Comparison of ENCODE assay signal across 9 cellular contexts in the genomic region with DNA sequence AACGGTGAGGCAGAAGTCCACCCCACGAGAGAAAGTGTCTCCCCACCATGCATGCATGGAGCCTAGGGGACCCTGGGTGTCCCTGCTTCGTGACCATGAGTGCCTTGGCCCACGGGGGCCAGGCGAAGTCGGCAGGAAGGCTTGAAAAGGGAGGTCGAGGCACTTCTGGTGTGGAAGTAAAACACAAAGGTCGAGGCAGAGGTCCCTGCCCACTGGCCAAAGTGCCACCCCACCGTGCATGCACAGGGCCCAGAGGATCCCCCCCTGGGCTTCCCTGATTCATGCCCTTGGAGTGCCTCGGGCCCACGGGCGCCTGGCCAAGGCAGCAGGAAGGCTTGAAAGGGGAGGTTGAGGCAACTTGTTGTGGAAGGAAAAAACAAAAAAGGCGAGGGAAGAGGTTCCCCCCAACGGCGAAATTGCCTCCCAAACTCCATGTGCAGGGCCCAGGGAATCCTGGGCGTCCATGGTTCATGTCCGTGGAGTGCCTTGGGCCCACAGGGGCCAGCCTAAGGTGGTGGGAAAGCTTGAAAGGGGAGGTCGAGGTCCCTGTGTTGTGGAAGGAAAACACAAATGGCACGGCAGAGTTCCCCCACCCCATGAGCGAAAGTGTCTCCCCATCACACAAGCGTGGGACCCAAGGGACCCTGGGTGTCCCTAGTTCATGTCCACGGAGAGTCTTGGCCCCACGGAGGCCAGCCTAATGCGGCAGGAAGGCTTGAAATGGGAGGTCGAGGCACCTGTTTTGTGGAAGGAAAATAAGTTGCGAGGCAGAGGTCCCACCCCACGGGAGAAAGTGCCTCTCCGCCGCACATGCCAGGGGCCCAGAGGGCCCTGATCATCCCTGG.
DNase-seq lines count a peak whose midpoint lies in the region; ATAC-seq and TF ChIP-seq lines count a peak whose summit lies in the region.
"Had no signal": no experiment of that assay in that cellular context is flagged by ENCODE, and none has a peak within 500 bp of the region (broad histone marks: within the 10 kb centered on the region; RNA-seq: fewer than 3 reads in every experiment).

No MANE protein-coding gene starts in this region.

- H3K27ac ChIP-seq in SK-N-SH (ENCODE audit: low read depth in 2 of 2, low read length in 1 of 2) = no peak overlapping the region
- H3K27ac ChIP-seq in dorsolateral prefrontal cortex = no peak overlapping the region
- no peak overlapping the region for H3K27ac ChIP-seq in tibial nerve
- no peak overlapping the region for H3K27ac ChIP-seq in A673 (ENCODE audit: low read depth, low read length, poor library complexity, severe bottlenecking)
- H3K27ac ChIP-seq: 22Rv1 had no signal

- no peak for ATAC-seq in SK-N-SH treated with all-trans-retinoic acid at 6 μM for 48 hours
- ATAC-seq in mucosa of descending colon = no peak

- H3K4me3 ChIP-seq in SK-N-SH (ENCODE audit: low read depth in 2 of 2, low read length in 1 of 2) (no peak overlapping the region), dorsolateral prefrontal cortex (no peak overlapping the region), mucosa of descending colon (no peak overlapping the region), tibial nerve (no peak overlapping the region), A673 (ENCODE audit: low read depth, low read length, poor library complexity, severe bottlenecking) (no peak overlapping the region)

- TF ChIP-seq POLR2A in tibial nerve (IDR thresholded peaks at IDR 0.05) = no peak

- BruUV-seq in A673 (replicated peaks; lab: Mats Ljungman, UMichigan) = no TSS peak

- TF ChIP-seq CTCF in SK-N-SH (IDR thresholded peaks at IDR 0.05) (no peak), dorsolateral prefrontal cortex (IDR thresholded peaks at IDR 0.05 in 54 of 56, conservative IDR thresholded peaks at IDR 0.05 in 2 of 56; ENCODE audit: low read depth in 1 of 56, partially characterized antibody in 56 of 56) (no peak), mucosa of descending colon (IDR thresholded peaks at IDR 0.05) (no peak), tibial nerve (IDR thresholded peaks at IDR 0.05) (no peak), A673 (conservative IDR thresholded peaks at IDR 0.05; ENCODE audit: low read depth, low read length) (no peak)

- no peaks in the 10 kb centered on the region for H3K79me2 ChIP-seq in SK-N-SH (ENCODE audit: insufficient read depth)

- no peaks in the 10 kb centered on the region for H4K20me1 ChIP-seq in SK-N-SH (ENCODE audit: insufficient read depth)

- intact Hi-C loops in dorsolateral prefrontal cortex (cut with DNase I) (no loop called here), mucosa of descending colon (cut with DNase I, micrococcal nuclease) (no loop called here), A673 (cut with micrococcal nuclease; ENCODE audit: unreplicated experiment) (no loop called here)

- no peak overlapping the region for H3K4me2 ChIP-seq in SK-N-SH

- no peak overlapping the region for H3K9ac ChIP-seq in SK-N-SH

- H3F3A ChIP-seq in SK-N-SH (replicated peaks; ENCODE audit: insufficient read depth) = no peaks in the 10 kb centered on the region

- H3K4me1 ChIP-seq in SK-N-SH (ENCODE audit: control insufficient read depth in 1 of 2, insufficient read depth in 2 of 2, low read depth in 1 of 2, low read length in 1 of 2) (no peaks in the 10 kb centered on the region), mucosa of descending colon (ENCODE audit: low read depth) (no peaks in the 10 kb centered on the region), tibial nerve (no peaks in the 10 kb centered on the region), A673 (ENCODE audit: insufficient read depth, low read length, poor library complexity, severe bottlenecking) (no peaks in the 10 kb centered on the region)

- H3K9me3 ChIP-seq in SK-N-SH (no peaks in the 10 kb centered on the region), mucosa of descending colon (peaks cover 100% of the 10 kb centered on the region), tibial nerve (peaks cover 0 to 100% (median 0%) of the 10 kb centered on the region in 4 donors), A673 (ENCODE audit: low read depth, low read length, poor library complexity, severe bottlenecking) (peaks cover 23% of the 10 kb centered on the region)

- no peak for TF ChIP-seq RAD21 in SK-N-SH (IDR thresholded peaks at IDR 0.05; ENCODE audit: low read length)

- TF ChIP-seq EP300 in SK-N-SH (IDR thresholded peaks at IDR 0.05; ENCODE audit: borderline replicate concordance in 1 of 2, low read depth in 1 of 2, low read length in 1 of 2) = no peak
- no peak for TF ChIP-seq EP300 in tibial nerve (IDR thresholded peaks at IDR 0.05)

- H3K27me3 ChIP-seq in SK-N-SH (ENCODE audit: insufficient read depth) (peaks cover 56% of the 10 kb centered on the region; the same call in 1 of the 2 replicates), dorsolateral prefrontal cortex (peaks cover 0 to 66% (median 11%) of the 10 kb centered on the region in 45 donors), tibial nerve (no peaks in the 10 kb centered on the region), A673 (replicated peaks; ENCODE audit: insufficient read depth, low read depth, low read length, poor library complexity) (no peaks in the 10 kb centered on the region)

- DNase-seq in SK-N-SH (peak; percentile 9), dorsolateral prefrontal cortex (peak in 9 of 10 donors; percentile 1 to 33 (median 14)), mucosa of descending colon (peak in 2 of 3 donors; percentile 4 to 19), tibial nerve (ENCODE audit: low spot score in 2 of 2) (peak; percentile 2 to 10), A673 (ENCODE audit: low spot score) (no peak), NCI-H2196 treated with DMSO at 0.1 percent for 48 hours (lab: John Stamatoyannopoulos, UW; ENCODE audit: unreplicated experiment) (no peak), AG08395 (ENCODE audit: low spot score) (no peak)

- POLR2A ChIA-PET in SK-N-SH (lab: Yijun Ruan, JAX) = no interaction called here
- POLR2A ChIA-PET in A673 (lab: Charles Lee; ENCODE audit: low non-redundant PET) = no interaction called here

- 1% methylated on average over 20 of the region's 29 CpGs for WGBS in SK-N-SH (ENCODE audit: low lambda C conversion rate)
- 61 to 69% methylated on average over 29 of the region's 29 CpGs for WGBS in tibial nerve, 2 donors

- CTCF ChIA-PET in SK-N-SH (lab: Yijun Ruan, JAX) = no interaction called here
- CTCF ChIA-PET in A673 (lab: Charles Lee) = no interaction called here

- H2AFZ ChIP-seq in SK-N-SH (ENCODE audit: low read depth) = no peak overlapping the region

- H3K36me3 ChIP-seq in SK-N-SH (replicated peaks in 1 of 2; ENCODE audit: control insufficient read depth in 1 of 2, insufficient read depth in 2 of 2, low read length in 1 of 2) (no peaks in the 10 kb centered on the region), mucosa of descending colon (ENCODE audit: low read depth) (no peaks in the 10 kb centered on the region), tibial nerve (no peaks in the 10 kb centered on the region), A673 (ENCODE audit: insufficient read depth, low read length, poor library complexity, severe bottlenecking) (no peaks in the 10 kb centered on the region)

- H3K9me2 ChIP-seq in SK-N-SH = no peaks in the 10 kb centered on the region

TF ChIP-seq in SK-N-SH, 30 proteins besides CTCF, POLR2A, EP300 and RAD21 (continues in another document):
- no peak for TF ChIP-seq RXRA (IDR thresholded peaks at IDR 0.05; ENCODE audit: borderline replicate concordance, low read depth)
- TF ChIP-seq USF1 (IDR thresholded peaks at IDR 0.05; ENCODE audit: borderline replicate concordance, low read depth) = no peak
- no peak for TF ChIP-seq SIN3A (IDR thresholded peaks at IDR 0.05; ENCODE audit: borderline replicate concordance, low read depth, low read length)
- TF ChIP-seq PBX3 (IDR thresholded peaks at IDR 0.05) = no peak
- no peak for TF ChIP-seq FOXM1 (IDR thresholded peaks at IDR 0.05; ENCODE audit: low read depth)
- no peak for TF ChIP-seq GABPA (IDR thresholded peaks at IDR 0.05; ENCODE audit: low read depth)

TF ChIP-seq in SK-N-SH treated with all-trans-retinoic acid at 6 μM for 48 hours, 23 proteins besides CTCF, POLR2A, EP300 and RAD21:
- no peak for TF ChIP-seq GLIS3 (CRISPR knock-in tag; IDR thresholded peaks at IDR 0.05)
- no peak for TF ChIP-seq CSDC2 (CRISPR knock-in tag; IDR thresholded peaks at IDR 0.05)
- TF ChIP-seq, protein P1, sequence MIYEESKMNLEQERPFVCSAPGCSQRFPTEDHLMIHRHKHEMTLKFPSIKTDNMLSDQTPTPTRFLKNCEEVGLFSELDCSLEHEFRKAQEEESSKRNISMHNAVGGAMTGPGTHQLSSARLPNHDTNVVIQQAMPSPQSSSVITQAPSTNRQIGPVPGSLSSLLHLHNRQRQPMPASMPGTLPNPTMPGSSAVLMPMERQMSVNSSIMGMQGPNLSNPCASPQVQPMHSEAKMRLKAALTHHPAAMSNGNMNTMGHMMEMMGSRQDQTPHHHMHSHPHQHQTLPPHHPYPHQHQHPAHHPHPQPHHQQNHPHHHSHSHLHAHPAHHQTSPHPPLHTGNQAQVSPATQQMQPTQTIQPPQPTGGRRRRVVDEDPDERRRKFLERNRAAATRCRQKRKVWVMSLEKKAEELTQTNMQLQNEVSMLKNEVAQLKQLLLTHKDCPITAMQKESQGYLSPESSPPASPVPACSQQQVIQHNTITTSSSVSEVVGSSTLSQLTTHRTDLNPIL (CRISPR knock-in tag; IDR thresholded peaks at IDR 0.05; ENCODE audit: low read depth) = no peak
- no peak for TF ChIP-seq ZFP30 (CRISPR knock-in tag; IDR thresholded peaks at IDR 0.05)
TF ChIP-seq in SK-N-SH treated with all-trans-retinoic acid at 6 μM for 48 hours: peak in this region for 0.

Comparison
In these comparisons a context has a peak if more than half of its experiments do, and no peak if none do; other contexts are left out.
1. DNase-seq: peak in SK-N-SH (single experiment), dorsolateral prefrontal cortex (9 of 10), mucosa of descending colon (2 of 3) and tibial nerve (2 of 2); none in A673 (single experiment), NCI-H2196 treated with DMSO at 0.1 percent for 48 hours (single experiment) and AG08395 (single experiment).